ENCODE assay signal across 8 cellular contexts in genomic region chr6:73521351-73522254, GRCh38.
A peak's percentile ranks its signal among the peaks of the same experiment; 100 is the strongest.
DNase-seq lines count a peak whose midpoint lies in the region; TF ChIP-seq lines count a peak whose summit lies in the region.

No MANE protein-coding gene starts in this region.

- no peaks in the 10 kb centered on the region for H3K9me3 ChIP-seq in Loucy (ENCODE audit: insufficient read depth, low read depth, low read length)
- peaks cover 13% of the 10 kb centered on the region; the same call in 1 of the 2 replicates for H3K9me3 ChIP-seq in SK-N-MC (ENCODE audit: low read depth, low read length)

- H3K9ac ChIP-seq in Loucy (ENCODE audit: low read depth, low read length, poor library complexity, severe bottlenecking) (peak overlapping the region; percentile 100), SK-N-MC (ENCODE audit: insufficient read length) (peak overlapping the region; percentile 82)

- peaks cover 12% of the 10 kb centered on the region for H3K27me3 ChIP-seq in Loucy (ENCODE audit: insufficient read depth, low read length, poor library complexity, severe bottlenecking)

- H4K20me1 ChIP-seq in Loucy (ENCODE audit: insufficient read depth, low read length, poor library complexity, severe bottlenecking): peaks cover 40% of the 10 kb centered on the region

- peak overlapping the region; percentile 87 for H3K4me2 ChIP-seq in Loucy (ENCODE audit: low read depth, low read length, poor library complexity, severe bottlenecking)

- peaks cover 10% of the 10 kb centered on the region; the same call in 1 of the 2 replicates for H3F3A ChIP-seq in Loucy (ENCODE audit: low read depth)

- H3K4me3 ChIP-seq in GM12864 (ENCODE audit: low read depth, low read length): peak overlapping the region; percentile 84
- H3K4me3 ChIP-seq in Loucy (ENCODE audit: low read length, poor library complexity, severe bottlenecking): peak overlapping the region; percentile 100
- H3K4me3 ChIP-seq in SK-N-MC: peak overlapping the region; percentile 78

- peaks cover 38% of the 10 kb centered on the region for H3K36me3 ChIP-seq in Loucy (ENCODE audit: insufficient read depth, low read length)
- peaks cover 40% of the 10 kb centered on the region for H3K36me3 ChIP-seq in SK-N-MC (ENCODE audit: insufficient read depth, low read length)

- H3K4me1 ChIP-seq in Loucy (ENCODE audit: insufficient read depth, low read length, poor library complexity, severe bottlenecking): peaks cover 31% of the 10 kb centered on the region

- no peak for TF ChIP-seq CTCF in GM12864 (IDR thresholded peaks at IDR 0.05; ENCODE audit: low read depth, low read length, missing control alignments)
- no peak for TF ChIP-seq CTCF in Loucy (conservative IDR thresholded peaks at IDR 0.05; ENCODE audit: low read length)

- DNase-seq in GM12864 (ENCODE audit: low read depth) (no peak), HCEC 1CT (peak; percentile 86), SK-N-MC (ENCODE audit: low read depth, low spot score) (no peak), brain pericyte (ENCODE audit: low read depth, low spot score) (peak; percentile 80), iris pigment epithelial cell (ENCODE audit: low read depth) (peak; percentile 85), smooth muscle cell of the brain vasculature (ENCODE audit: low read depth, low spot score) (peak; percentile 70), middle frontal gyrus (ENCODE audit: extremely low spot score, low spot score) (no peak)

- no peaks in the 10 kb centered on the region for H3K9me2 ChIP-seq in Loucy (replicated peaks; ENCODE audit: low read depth, low read length)

- peak overlapping the region; percentile 93 for H3K27ac ChIP-seq in SK-N-MC

- H3K79me2 ChIP-seq in Loucy (ENCODE audit: insufficient read depth, low read length): peaks cover 62% of the 10 kb centered on the region

- H2AFZ ChIP-seq in Loucy (ENCODE audit: low read length): peak overlapping the region; percentile 81

Comparison
In these comparisons a context has a peak if more than half of its experiments do, and no peak if none do; other contexts are left out.
1. DNase-seq: peak in HCEC 1CT (single experiment), brain pericyte (single experiment), iris pigment epithelial cell (single experiment) and smooth muscle cell of the brain vasculature (single experiment); none in GM12864 (single experiment), SK-N-MC (single experiment) and middle frontal gyrus (single experiment).
2. Peak in every context shown above with its lines, with median percentiles within 50 percentile points of each other: H3K4me3 ChIP-seq.